ENCODE assay signal across 33 cellular contexts in genomic region chr1:190474010-190474409, GRCh38. TPM values are rescaled to one million over a fixed set of nuclear protein-coding genes. Genes with fewer than 3 reads are reported as not detected.
DNase-seq lines count a peak whose midpoint lies in the region; ATAC-seq, FAIRE-seq and TF ChIP-seq lines count a peak whose summit lies in the region.
"Had no signal": no experiment of that assay in that cellular context is flagged by ENCODE, and none has a peak within 500 bp of the region (broad histone marks: within the 10 kb centered on the region; RNA-seq: fewer than 3 reads in every experiment).

No MANE protein-coding gene starts in this region.

- H2BK5ac ChIP-seq in IMR-90 (ENCODE audit: low read depth, low read length, poor library complexity, severe bottlenecking) (no peak overlapping the region), H1 (ENCODE audit: low read depth, low read length) (no peak overlapping the region)

- no peaks in the 10 kb centered on the region for H3K9me1 ChIP-seq in IMR-90 (ENCODE audit: insufficient read depth, low read length)

- no peak overlapping the region for H2BK20ac ChIP-seq in IMR-90 (ENCODE audit: low read depth, low read length)
- H2BK20ac ChIP-seq in H1 (ENCODE audit: low read length), result no peak overlapping the region

- H3F3A ChIP-seq in neural cell (ENCODE audit: insufficient read depth, low read length, poor library complexity, severe bottlenecking), result peaks cover 9% of the 10 kb centered on the region

- H2BK120ac ChIP-seq in IMR-90 (ENCODE audit: low read depth, low read length) (no peak overlapping the region), H1 (replicated peaks; ENCODE audit: low read depth, low read length) (no peak overlapping the region)

- H3K4me1 Mint-ChIP-seq in natural killer cell, result no peaks in the 10 kb centered on the region
- peaks cover 5 to 14% (median 13%) of the 10 kb centered on the region in 3 donors for H3K4me1 Mint-ChIP-seq in T-cell

- no peak overlapping the region for H2AK9ac ChIP-seq in IMR-90 (replicated peaks; ENCODE audit: low read depth, low read length, poor library complexity)

- H4K91ac ChIP-seq in IMR-90 (ENCODE audit: insufficient read depth, low read depth, low read length) (no peak overlapping the region), H1 (replicated peaks; ENCODE audit: insufficient read length, low read length) (no peak overlapping the region)

- FAIRE-seq in A549 (lab: Jason Lieb, UNC) (no peak), H1 (lab: Jason Lieb, UNC) (no peak)
- FAIRE-seq: GM18507, GM19239, islet of Langerhans, pancreas, RCC 7860 had no signal

- no peaks in the 10 kb centered on the region; the same call in 1 of the 2 replicates for H3K27me3 ChIP-seq in IMR-90 (ENCODE audit: control insufficient read depth, insufficient read depth, low read length)
- H3K27me3 ChIP-seq in H1 (replicated peaks in 1 of 4; ENCODE audit: control insufficient read depth in 3 of 4, extremely low read depth in 1 of 4, insufficient read depth in 3 of 4, low read length in 3 of 4), result peaks cover 10 to 41% (median 20%) of the 10 kb centered on the region in 4 experiments
- H3K27me3 ChIP-seq in neural cell (ENCODE audit: insufficient read depth, low read depth, low read length), result peaks cover 35% of the 10 kb centered on the region
- H3K27me3 ChIP-seq: BE2C had no signal

- H4K5ac ChIP-seq in IMR-90 (ENCODE audit: low read depth, low read length) (no peak overlapping the region), H1 (ENCODE audit: insufficient read length, low read depth, low read length) (no peak overlapping the region)

- H3K18ac ChIP-seq in IMR-90 (ENCODE audit: low read depth, low read length) (no peak overlapping the region), H1 (ENCODE audit: extremely low read depth, low read length) (no peak overlapping the region)

- no peaks in the 10 kb centered on the region for H3K79me1 ChIP-seq in IMR-90 (ENCODE audit: low read depth in 1 of 2, low read length in 2 of 2)
- no peaks in the 10 kb centered on the region for H3K79me1 ChIP-seq in H1 (ENCODE audit: low read depth, low read length)

- H3K14ac ChIP-seq in IMR-90 (replicated peaks; ENCODE audit: low read depth, low read length) (no peak overlapping the region), H1 (ENCODE audit: insufficient read length) (no peak overlapping the region)

- no peak for TF ChIP-seq EP300 in A549 (IDR thresholded peaks at IDR 0.05)
- TF ChIP-seq EP300 in H1 (IDR thresholded peaks at IDR 0.05; ENCODE audit: borderline replicate concordance in 1 of 2, low read depth in 2 of 2, low read length in 2 of 2), result no peak
- no peak for TF ChIP-seq EP300 in neural cell (conservative IDR thresholded peaks at IDR 0.05; ENCODE audit: poor library complexity, severe bottlenecking)

- H3K27ac Mint-ChIP-seq in natural killer cell, result no peak overlapping the region
- H3K27ac Mint-ChIP-seq in T-cell, result no peak overlapping the region
- H3K27ac Mint-ChIP-seq: activated CD8-positive, alpha-beta T cell treated with anti-CD3 and anti-CD28 coated beads, Interleukin-2, amount 10 ng/mL, durations not matched to agents 7 days and 5 days; activated naive CD4-positive, alpha-beta T cell treated with anti-CD3 and anti-CD28 coated beads for 36 hours; CD8-positive, alpha-beta T cell; naive B cell; T-helper 2 cell treated with Interferon-gamma antibody and Interleukin-4, amounts not matched to agents 5 μg/mL and 100 μg/mL, for 36 hours had no signal

- H3K23ac ChIP-seq in IMR-90 (ENCODE audit: low read depth, low read length) (no peak overlapping the region), H1 (ENCODE audit: insufficient read length) (no peak overlapping the region)

- dilution Hi-C loops in IMR-90 (cut with HindIII; ENCODE audit: low sequenced_read_pairs, unreplicated experiment), result no loop called here

- H3K27ac ChIP-seq in A549 (no peak overlapping the region), IMR-90 (ENCODE audit: insufficient read depth, low read length) (no peak overlapping the region), H1 (ENCODE audit: low read depth, low read length) (no peak overlapping the region), neural cell (ENCODE audit: low read length) (no peak overlapping the region)
- H3K27ac ChIP-seq: left ventricle myocardium inferior, pancreas, tibial artery had no signal

- peaks cover 14% of the 10 kb centered on the region for H3K4me1 ChIP-seq in A549
- H3K4me1 ChIP-seq in IMR-90 (ENCODE audit: control insufficient read depth, insufficient read depth, low read length), result no peaks in the 10 kb centered on the region
- peaks cover 2 to 4% (median 3%) of the 10 kb centered on the region in 4 experiments; a peak in 5 of 7 replicates for H3K4me1 ChIP-seq in H1 (replicated peaks in 1 of 4; ENCODE audit: control insufficient read depth in 3 of 4, insufficient read depth in 4 of 4, low read length in 3 of 4)

- H3K27me3 Mint-ChIP-seq in natural killer cell (ENCODE audit: low read depth in 2 of 2) (peaks cover 0 to 5% of the 10 kb centered on the region in 2 donors), T-cell (peaks cover 22 to 29% of the 10 kb centered on the region in 2 donors)

- H3K56ac ChIP-seq in IMR-90 (ENCODE audit: extremely low read depth, insufficient read depth, low read length), result no peak overlapping the region
- no peak overlapping the region for H3K56ac ChIP-seq in H1 (replicated peaks; ENCODE audit: insufficient read length, low read depth, low read length)

- peaks cover 4 to 14% of the 10 kb centered on the region in 2 donors for H3K9me3 Mint-ChIP-seq in natural killer cell
- peaks cover 0 to 2% (median 0%) of the 10 kb centered on the region in 3 donors for H3K9me3 Mint-ChIP-seq in T-cell
- H3K9me3 Mint-ChIP-seq: activated naive CD4-positive, alpha-beta T cell treated with anti-CD3 and anti-CD28 coated beads for 36 hours; T-helper 2 cell treated with Interferon-gamma antibody and Interleukin-4, amounts not matched to agents 5 μg/mL and 100 μg/mL, for 36 hours had no signal

- H3K36me3 ChIP-seq in IMR-90 (ENCODE audit: control insufficient read depth, insufficient read depth, low read length) (no peaks in the 10 kb centered on the region), H1 (ENCODE audit: control insufficient read depth in 2 of 4, insufficient read depth in 4 of 4, low read length in 3 of 4) (no peaks in the 10 kb centered on the region), neural cell (ENCODE audit: insufficient read depth, low read length) (no peaks in the 10 kb centered on the region)
- H3K36me3 ChIP-seq: BE2C, left ventricle myocardium inferior, pancreas, tibial artery had no signal

- no peaks in the 10 kb centered on the region for H3K9me2 ChIP-seq in neural cell (ENCODE audit: insufficient read depth, low read length)

- in situ Hi-C loops in IMR-90 (cut with MboI; ENCODE audit: low sequenced_read_pairs), result no loop called here

- no peak overlapping the region for H3K4me3 Mint-ChIP-seq in natural killer cell
- no peak overlapping the region for H3K4me3 Mint-ChIP-seq in T-cell
- H3K4me3 Mint-ChIP-seq: activated CD8-positive, alpha-beta T cell treated with anti-CD3 and anti-CD28 coated beads, Interleukin-2, amount 10 ng/mL, durations not matched to agents 7 days and 5 days; activated naive CD4-positive, alpha-beta T cell treated with anti-CD3 and anti-CD28 coated beads for 36 hours; CD8-positive, alpha-beta T cell; naive B cell; T-helper 2 cell treated with Interferon-gamma antibody and Interleukin-4, amounts not matched to agents 5 μg/mL and 100 μg/mL, for 36 hours had no signal

- H3K36me3 Mint-ChIP-seq in natural killer cell (no peaks in the 10 kb centered on the region), T-cell (no peaks in the 10 kb centered on the region)
- H3K36me3 Mint-ChIP-seq: CD8-positive, alpha-beta T cell; naive B cell had no signal

- no peak for TF ChIP-seq CTCF in A549 (IDR thresholded peaks at IDR 0.05)
- TF ChIP-seq CTCF in IMR-90 (conservative IDR thresholded peaks at IDR 0.05; ENCODE audit: low read depth, low read length), result no peak
- no peak for TF ChIP-seq CTCF in H1 (IDR thresholded peaks at IDR 0.05; ENCODE audit: control extremely low read depth in 1 of 3, insufficient read depth in 1 of 3, low read depth in 1 of 3, low read length in 3 of 3)
- no peak for TF ChIP-seq CTCF in neural cell (IDR thresholded peaks at IDR 0.05; ENCODE audit: poor library complexity, severe bottlenecking)
- no peak for TF ChIP-seq CTCF in natural killer cell (IDR thresholded peaks at IDR 0.05)

- CTCF ChIA-PET in A549 (lab: Yijun Ruan, JAX) (no interaction called here), IMR-90 (lab: Yijun Ruan, JAX) (interaction anchor here (0.7 kb wide), 1 partner anchor 941 kb away, joined by 3 read pairs; no protein-coding TSS in a partner anchor), H1 (lab: Charles Lee; ENCODE audit: partially characterized antibody) (no interaction called here), T-cell (lab: Charles Lee) (no interaction called here)

- intact Hi-C loops in IMR-90 (cut with micrococcal nuclease) (loop anchor here (10.0 kb wide), 1 partner anchor 281 kb away; no protein-coding TSS in a partner anchor), natural killer cell (cut with micrococcal nuclease) (no loop called here)

- ATAC-seq in A549 (no peak), IMR-90 (ENCODE audit: low read depth) (no peak), natural killer cell (no peak), T-cell (replicated peaks in 1 of 4) (no peak)
- ATAC-seq: activated CD8-positive, alpha-beta T cell treated with anti-CD3 and anti-CD28 coated beads, Interleukin-2, amount 10 ng/mL, durations not matched to agents 7 days and 5 days; CD8-positive, alpha-beta T cell; sciatic nerve had no signal

- H4K20me1 ChIP-seq in IMR-90 (ENCODE audit: insufficient read depth, low read length) (no peaks in the 10 kb centered on the region), H1 (replicated peaks in 1 of 2; ENCODE audit: control insufficient read depth in 1 of 2, insufficient read depth in 2 of 2, low read length in 2 of 2) (no peaks in the 10 kb centered on the region), neural cell (ENCODE audit: insufficient read depth) (no peaks in the 10 kb centered on the region)

- POLR2A ChIA-PET in A549 (lab: Yijun Ruan, JAX), result no interaction called here
- POLR2A ChIA-PET in IMR-90 (lab: Charles Lee; ENCODE audit: unreplicated experiment), result no interaction called here
- POLR2A ChIA-PET in H1 (lab: Charles Lee; ENCODE audit: partially characterized antibody), result no interaction called here
- POLR2A ChIA-PET in T-cell (lab: Charles Lee), result no interaction called here

- H2BK15ac ChIP-seq in IMR-90 (ENCODE audit: low read depth, low read length), result no peak overlapping the region
- H2BK15ac ChIP-seq in H1 (ENCODE audit: low read length), result no peak overlapping the region

- no peak for TF ChIP-seq RAD21 in A549 (conservative IDR thresholded peaks at IDR 0.05 in 1 of 2, IDR thresholded peaks at IDR 0.05 in 1 of 2)
- no peak for TF ChIP-seq RAD21 in IMR-90 (IDR thresholded peaks at IDR 0.05; ENCODE audit: low read length)
- TF ChIP-seq RAD21 in H1 (IDR thresholded peaks at IDR 0.05 in 1 of 2, conservative IDR thresholded peaks at IDR 0.05 in 1 of 2; ENCODE audit: low read depth in 2 of 2, low read length in 2 of 2), result no peak
- no peak for TF ChIP-seq RAD21 in neural cell (conservative IDR thresholded peaks at IDR 0.05)

- H2AFZ ChIP-seq in IMR-90 (replicated peaks; ENCODE audit: low read length, poor library complexity) (no peak overlapping the region), H1 (ENCODE audit: low read length) (no peak overlapping the region), neural cell (ENCODE audit: low read depth, low read length) (no peak overlapping the region)

- H3K4me3 ChIP-seq in A549 (peak overlapping the region; percentile 32; the same call in 1 of the 3 replicates), IMR-90 (ENCODE audit: insufficient read depth, low read depth, low read length) (no peak overlapping the region), H1 (ENCODE audit: extremely low read depth in 1 of 4, insufficient read depth in 2 of 4, low read depth in 3 of 4, low read length in 4 of 4) (peak overlapping the region in 1 of 4 experiments; percentile 65; a peak in 2 of 8 replicates), neural cell (ENCODE audit: low read length) (peak overlapping the region; percentile 76)
- H3K4me3 ChIP-seq: tibial artery had no signal

- H3K79me2 ChIP-seq in H1 (ENCODE audit: control insufficient read depth in 1 of 2, insufficient read depth in 2 of 2, low read length in 2 of 2) (no peaks in the 10 kb centered on the region), neural cell (replicated peaks; ENCODE audit: insufficient read depth, low read length) (no peaks in the 10 kb centered on the region)

- H3K4ac ChIP-seq in IMR-90 (ENCODE audit: low read depth, low read length), result no peak overlapping the region
- no peak overlapping the region for H3K4ac ChIP-seq in H1 (replicated peaks; ENCODE audit: insufficient read length, low read depth, low read length)

- H2BK12ac ChIP-seq in H1 (ENCODE audit: low read depth, low read length), result no peak overlapping the region

- no TSS peak for BruUV-seq in IMR-90 (replicated peaks; lab: Mats Ljungman, UMichigan)

- H3K9ac ChIP-seq in IMR-90 (ENCODE audit: low read depth, low read length) (no peak overlapping the region), H1 (replicated peaks in 1 of 4; ENCODE audit: extremely low read depth in 1 of 4, low read depth in 3 of 4, low read length in 3 of 4) (no peak overlapping the region), neural cell (ENCODE audit: low read length) (no peak overlapping the region)

- no peaks in the 10 kb centered on the region for H3K9me3 ChIP-seq in A549
- no peaks in the 10 kb centered on the region for H3K9me3 ChIP-seq in IMR-90 (ENCODE audit: control insufficient read depth, insufficient read depth, low read length)
- no peaks in the 10 kb centered on the region for H3K9me3 ChIP-seq in H1 (ENCODE audit: insufficient read depth in 2 of 2, low read depth in 1 of 2, low read length in 1 of 2)
- H3K9me3 ChIP-seq in neural cell (ENCODE audit: low read length), result no peaks in the 10 kb centered on the region
- H3K9me3 ChIP-seq: BE2C, left ventricle myocardium inferior, pancreas, tibial artery had no signal

- H3K4me2 ChIP-seq in A549 (peak overlapping the region; percentile 91), IMR-90 (ENCODE audit: low read depth, low read length) (peak overlapping the region; percentile 94; the same call in 1 of the 2 replicates), H1 (ENCODE audit: insufficient read depth in 1 of 2, low read depth in 2 of 2, low read length in 2 of 2) (peak overlapping the region; percentile 94 to 96; a peak in 3 of 4 replicates), neural cell (ENCODE audit: low read length) (no peak overlapping the region)

- TF ChIP-seq POLR2A in A549 (IDR thresholded peaks at IDR 0.05; ENCODE audit: low read length) (no peak), IMR-90 (IDR thresholded peaks at IDR 0.05; ENCODE audit: low read depth, low read length) (no peak), H1 (IDR thresholded peaks at IDR 0.05; ENCODE audit: control extremely low read depth in 1 of 2, low read depth in 2 of 2, low read length in 2 of 2) (no peak)

- H4K8ac ChIP-seq in IMR-90 (ENCODE audit: low read depth in 2 of 2, low read length in 2 of 2) (no peak overlapping the region), H1 (ENCODE audit: extremely low read depth, insufficient read depth, low read length) (no peak overlapping the region)

- H2AK5ac ChIP-seq in IMR-90 (ENCODE audit: low read depth, low read length), result no peak overlapping the region
- H2AK5ac ChIP-seq in H1 (ENCODE audit: low read depth, low read length), result no peak overlapping the region

- H3K23me2 ChIP-seq in H1 (ENCODE audit: low read depth, low read length), result peaks cover 12% of the 10 kb centered on the region; the same call in 1 of the 2 replicates

- WGBS in A549 (ENCODE audit: missing lambda C conversion rate), result 58% methylated on average over 2 of the region's 2 CpGs
- WGBS in IMR-90 (ENCODE audit: extremely low coverage in 2 of 2, insufficient read length in 1 of 2), 2 experiments, result no CpG with 5 or more reads among the region's 2 CpGs
- WGBS in H1 (ENCODE audit: extremely low coverage in 1 of 2, insufficient coverage in 1 of 2, insufficient read length in 1 of 2, insufficient replicate concordance in 2 of 2, low coverage in 1 of 2, low lambda C conversion rate in 2 of 2, missing lambda C conversion rate in 1 of 2), 2 experiments, result 83% methylated on average over 2 of the region's 2 CpGs; no CpG with 5 or more reads in 1 of the 2 experiments

- no peak for DNase-seq in A549 (ENCODE audit: low read depth in 1 of 2, low spot score in 1 of 2)
- DNase-seq in IMR-90, result no peak
- DNase-seq in H1 (ENCODE audit: low read depth in 1 of 2, low spot score in 2 of 2), result no peak
- no peak for DNase-seq in dedifferentiated amniotic fluid mesenchymal stem cell (ENCODE audit: extremely low spot score)
- DNase-seq in natural killer cell, result no peak
- no peak for DNase-seq in T-cell
- DNase-seq in iPS-NIHi11 (ENCODE audit: low spot score), result no peak
- DNase-seq: activated CD8-positive, alpha-beta T cell treated with anti-CD3 and anti-CD28 coated beads, Interleukin-2, amount 10 ng/mL, durations not matched to agents 7 days and 5 days; activated naive CD4-positive, alpha-beta T cell treated with anti-CD3 and anti-CD28 coated beads for 36 hours; BE2C; CD8-positive, alpha-beta T cell; DMS 273 treated with DMSO at 0.1 percent for 48 hours; EL; HCEC 1CT; left ventricle myocardium inferior; naive B cell; NCI-H1048; NCI-H1694 treated with DMSO at 0.1 percent for 48 hours; NCI-H446 treated with DMSO at 0.1 percent for 48 hours; NCI-H774; SHP77 treated with DMSO at 0.1 percent for 48 hours; stimulated activated CD4-positive, alpha-beta T cell treated with anti-CD3 and anti-CD28 coated beads, Interleukin-4, amount 100 ng/mL, for 1 hour; tibial artery had no signal

RNA-seq across cellular contexts. Expression of gene BRINP3, which starts 3.7 kb away (rescaled TPM):
- polyA plus RNA-seq in A549 (2011; rRNA removed) (not detected in 2 replicates), A549 (2017; fragmentation: RNase III; extraction: RNeasy Plus Mini Kit Qiagen cat#74134 plus additional on column Dnase treatment) (not detected in 3 replicates), IMR-90 (2012; rRNA removed) (0.09 and 0.15 TPM in 2 replicates), H1 (2011; rRNA removed) (0.09 TPM in 1 of 2 replicates, not detected in the other), neural cell (3.7 and 7.7 TPM in 2 replicates)
- not detected in 2 replicates for polyA plus RNA-seq in A549 (2012; cell fraction: cytosol; rRNA removed)
- not detected in 2 replicates for polyA plus RNA-seq in A549 (2012; cell fraction: nucleus; rRNA removed)
- polyA minus RNA-seq in A549 (2011; rRNA and poly(A)+ RNA removed), result not detected in 2 replicates
- total RNA-seq in IMR-90 (2012; rRNA removed) (under 0.01 and 0.36 TPM in 2 replicates), natural killer cell (not detected), T-cell (not detected)
- 0.02 and 0.08 TPM in 2 replicates for polyA plus RNA-seq in IMR-90 (2012; cell fraction: cytosol; rRNA removed)
- polyA plus RNA-seq in IMR-90 (2012; cell fraction: nucleus; rRNA removed; ENCODE audit: low replicate concordance), result not detected in 2 replicates
- total RNA-seq in H1 (2021; fragmentation: NEBNext Ultra II Directional; extraction: Animal tissue kit (Norgen Biotek cat#: 25700)), result 0.36 TPM in 1 of 2 replicates, not detected in the other
- not detected for polyA plus RNA-seq in H1 (2011; cell fraction: cytosol; rRNA removed)
- polyA plus RNA-seq in H1 (2011; cell fraction: nucleus; rRNA removed), result not detected
- polyA plus RNA-seq in H1 (2012, experiment 1 of 2), result not detected in 4 replicates
- 0.59 TPM for polyA plus RNA-seq in H1 (2012, experiment 2 of 2)
- polyA plus RNA-seq in H1 (2013, experiment 1 of 2), result not detected
- not detected for polyA plus RNA-seq in H1 (2013, experiment 2 of 2)
- 0.28 TPM in 1 of 2 replicates, not detected in the other for polyA minus RNA-seq in H1 (2011; rRNA and poly(A)+ RNA removed)
- not detected for polyA minus RNA-seq in H1 (2011; cell fraction: cytosol; rRNA and poly(A)+ RNA removed)
- polyA minus RNA-seq in H1 (2011; cell fraction: nucleus; rRNA and poly(A)+ RNA removed), result not detected
- 18.7 and 20.7 TPM in 2 replicates for polyA minus RNA-seq in neural cell
- total RNA-seq: A673; activated CD8-positive, alpha-beta T cell treated with anti-CD3 and anti-CD28 coated beads, Interleukin-2, amount 10 ng/mL, durations not matched to agents 7 days and 5 days; activated naive CD4-positive, alpha-beta T cell treated with anti-CD3 and anti-CD28 coated beads for 36 hours; CD8-positive, alpha-beta T cell; chondrocyte had no signal

Comparison
In these comparisons a context has a peak if more than half of its experiments do, and no peak if none do; other contexts are left out.
1. Of the 18 proteins assayed by ChIP-seq in both H1 and A549: peak only in H1: none; only in A549: MAFK; in both: none; in neither: 17.